In the genomic region with DNA sequence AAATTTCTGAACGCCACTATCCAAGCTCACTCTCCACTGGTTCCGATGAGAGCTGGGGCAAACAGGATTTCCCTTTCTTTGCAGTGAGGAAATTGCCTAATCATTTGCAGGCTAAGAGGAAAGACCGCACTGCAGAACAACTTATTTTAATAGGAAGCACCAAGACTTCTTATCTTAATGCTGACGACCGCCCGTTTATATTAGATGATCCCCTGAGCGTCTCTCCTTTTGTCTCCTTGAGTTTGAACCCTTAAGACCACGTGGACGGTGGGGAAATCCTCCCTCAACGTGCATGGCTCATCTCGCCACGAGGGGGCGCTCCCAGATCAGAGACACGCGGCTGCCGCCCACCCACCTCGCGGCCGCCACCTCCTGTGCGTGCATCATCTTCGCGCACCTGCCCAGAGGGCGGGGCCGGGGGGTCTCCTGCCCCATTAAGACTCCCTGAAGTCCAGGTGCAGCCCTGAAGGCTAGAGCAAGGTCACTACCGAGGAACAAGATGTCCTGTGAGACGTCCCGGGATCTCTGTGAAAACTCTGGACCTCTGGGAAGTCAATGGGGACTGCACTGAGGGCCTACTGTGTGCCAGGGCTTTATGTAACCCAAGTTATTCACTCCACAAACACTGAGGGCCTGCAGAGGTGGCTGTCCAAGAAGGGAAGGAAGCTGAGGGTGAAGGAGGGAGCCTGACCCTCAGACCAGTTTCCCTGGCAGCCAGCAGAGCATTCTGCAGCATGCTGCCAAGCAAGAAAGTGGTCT, we compare ENCODE assay signal across 8 cellular contexts. TPM values are rescaled to one million over a fixed set of nuclear protein-coding genes. Genes with fewer than 3 reads are reported as not detected.
DNase-seq lines count a peak whose midpoint lies in the region; ATAC-seq and TF ChIP-seq lines count a peak whose summit lies in the region.

No MANE protein-coding gene starts in this region.

- peak; percentile 94 for TF ChIP-seq CTCF in GM06990 (IDR thresholded peaks at IDR 0.05; ENCODE audit: insufficient read depth, low read length, poor library complexity, severe bottlenecking)
- TF ChIP-seq CTCF in gastroesophageal sphincter (IDR thresholded peaks at IDR 0.05) = peak; percentile 86 to 98 (median 93)
- TF ChIP-seq CTCF in osteoblast (IDR thresholded peaks at IDR 0.05; ENCODE audit: extremely low read depth, low read depth, low read length) = peak; percentile 89
- peak; percentile 82 to 96 (median 91) for TF ChIP-seq CTCF in testis (IDR thresholded peaks at IDR 0.05)

- DNase-seq in GM06990 (ENCODE audit: extremely low read depth, insufficient read length) (peak; percentile 75), KG1 (lab: John Stamatoyannopoulos, UW) (peak; percentile 63), SJCRH30 (peak; percentile 54 to 73), activated gamma-delta T cell treated with Interleukin-2 at 50 U/mL for 16 hours (peak; percentile 73), osteoblast (ENCODE audit: insufficient read length, low spot score, missing footprints) (peak; percentile 81), testis (peak; percentile 90)

- peak overlapping the region; percentile 1 for H2AFZ ChIP-seq in osteoblast (ENCODE audit: low read length)

- H4K20me1 ChIP-seq in osteoblast (ENCODE audit: insufficient read depth, low read length) = no peaks in the 10 kb centered on the region

- ATAC-seq in gastroesophageal sphincter = peak; percentile 71
- ATAC-seq in HG02938 (IDR thresholded peaks at IDR 0.05; ENCODE audit: unreplicated experiment) = no peak

- H3K4me3 ChIP-seq in GM06990 (replicated peaks; ENCODE audit: low read depth, low read length) = no peak overlapping the region
- H3K4me3 ChIP-seq in SJCRH30 = no peak overlapping the region
- no peak overlapping the region for H3K4me3 ChIP-seq in gastroesophageal sphincter
- H3K4me3 ChIP-seq in osteoblast (ENCODE audit: insufficient read depth, low read length) = peak overlapping the region; percentile 15
- no peak overlapping the region for H3K4me3 ChIP-seq in testis

- H3K4me2 ChIP-seq in osteoblast (ENCODE audit: insufficient read depth, low read length) = peak overlapping the region; percentile 61

- WGBS in gastroesophageal sphincter (ENCODE audit: low coverage in 1 of 2), 2 donors = 1% methylated on average over 17 to 22 of the region's 27 CpGs
- WGBS in testis, 2 donors = 3% methylated on average over 27 of the region's 27 CpGs

- H3K36me3 ChIP-seq in GM06990 (ENCODE audit: control insufficient read depth, insufficient read depth, low read length) (no peaks in the 10 kb centered on the region), SJCRH30 (no peaks in the 10 kb centered on the region), gastroesophageal sphincter (no peaks in the 10 kb centered on the region), osteoblast (ENCODE audit: insufficient read depth, low read length) (no peaks in the 10 kb centered on the region), testis (ENCODE audit: low read depth, missing control alignments) (no peaks in the 10 kb centered on the region)

- TF ChIP-seq POLR2A in gastroesophageal sphincter (IDR thresholded peaks at IDR 0.05) = no peak
- TF ChIP-seq POLR2A in testis (IDR thresholded peaks at IDR 0.05) = no peak

- no peak overlapping the region for H3K27ac ChIP-seq in SJCRH30
- no peak overlapping the region for H3K27ac ChIP-seq in gastroesophageal sphincter
- no peak overlapping the region for H3K27ac ChIP-seq in osteoblast (ENCODE audit: low read depth, low read length)
- H3K27ac ChIP-seq in testis = no peak overlapping the region

- no peaks in the 10 kb centered on the region for H3K79me2 ChIP-seq in osteoblast (ENCODE audit: insufficient read depth, low read length)

- no peak for TF ChIP-seq EP300 in gastroesophageal sphincter (IDR thresholded peaks at IDR 0.05)

- H3K27me3 ChIP-seq in GM06990 (replicated peaks; ENCODE audit: control insufficient read depth, insufficient read depth, low read length) (peaks cover 3% of the 10 kb centered on the region), SJCRH30 (peaks cover 25% of the 10 kb centered on the region; the same call in 1 of the 2 replicates), gastroesophageal sphincter (peaks cover 59% of the 10 kb centered on the region), osteoblast (ENCODE audit: insufficient read depth, low read length) (peaks cover 68% of the 10 kb centered on the region), testis (no peaks in the 10 kb centered on the region)

- intact Hi-C loops in testis (cut with DNase I; ENCODE audit: low total_unique reads) = loop anchor here (5.0 kb wide), 1 partner anchor 202 kb away; no protein-coding TSS in a partner anchor

- H3K4me1 ChIP-seq in SJCRH30 (no peaks in the 10 kb centered on the region), gastroesophageal sphincter (peaks cover 0 to 11% (median 0%) of the 10 kb centered on the region in 3 donors), osteoblast (ENCODE audit: insufficient read depth, low read length) (peaks cover 4% of the 10 kb centered on the region), testis (peaks cover 5% of the 10 kb centered on the region)

- H3K9me3 ChIP-seq in SJCRH30 (replicated peaks) (no peaks in the 10 kb centered on the region), gastroesophageal sphincter (no peaks in the 10 kb centered on the region), osteoblast (ENCODE audit: low read depth, low read length) (no peaks in the 10 kb centered on the region), testis (no peaks in the 10 kb centered on the region)

RNA-seq across cellular contexts. Expression of a gene that starts 28.2 kb away (rescaled TPM):
- not detected in 2 replicates for total RNA-seq in SJCRH30 (2014; rRNA removed; shearing (Covaris generic))
- total RNA-seq in gastroesophageal sphincter = not detected
- total RNA-seq in osteoblast = not detected in 2 replicates
- total RNA-seq in testis = 1 to 10 TPM; 1.6 to 4.2 TPM
- 5.2 TPM for polyA plus RNA-seq in testis (ENCODE audit: insufficient read depth, low read depth, low replicate concordance)
